Comparison of ENCODE assay signal across 19 cellular contexts in the genomic region with DNA sequence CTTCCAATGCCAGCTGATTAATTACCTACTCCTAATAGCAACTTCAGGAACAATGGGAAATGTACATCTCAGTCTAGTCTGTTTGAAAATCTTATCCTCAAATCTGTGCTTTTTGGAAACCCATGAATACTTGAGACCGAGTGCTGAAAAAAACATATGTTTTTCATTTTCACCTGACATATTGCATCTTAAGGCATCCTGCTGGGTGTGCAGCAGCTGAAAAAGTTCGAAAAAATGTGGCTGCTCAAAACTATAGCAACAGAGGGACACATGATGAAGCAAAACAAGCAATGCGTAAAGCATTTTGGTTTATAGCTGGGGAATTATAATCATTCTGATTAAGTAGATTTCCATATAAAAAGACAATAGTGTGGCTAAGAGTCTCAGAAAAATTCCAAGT.
"Had no signal": no experiment of that assay in that cellular context is flagged by ENCODE, and none has a peak within 500 bp of the region (broad histone marks: within the 10 kb centered on the region; RNA-seq: fewer than 3 reads in every experiment).

No MANE protein-coding gene starts in this region.

- H3K4me3 ChIP-seq: prostate gland, skin epidermis, transverse colon had no signal

- H3K9me3 ChIP-seq: prostate gland, transverse colon had no signal

- DNase-seq: activated CD4-positive, alpha-beta memory T cell treated with anti-CD3 and anti-CD28 coated beads, Interleukin-2, amount 10 ng/mL, durations not matched to agents 7 days and 5 days; activated CD4-positive, alpha-beta T cell treated with anti-CD3 and anti-CD28 coated beads for 4 hours; activated effector memory CD4-positive, alpha-beta T cell treated with Interleukin-2 at 50 U/mL for 16 hours; activated naive CD4-positive, alpha-beta T cell treated with anti-CD3 and anti-CD28 coated beads, Interleukin-2, amount 50 U/mL, for 16 hours; activated T-cell treated with anti-CD3 and anti-CD28 coated beads, Interleukin-2, amount 50 U/mL, for 24 hours; effector memory CD8-positive, alpha-beta T cell; hippocampal formation; kidney glomerular epithelial cell; nephron progenitor cell; occipital lobe; right cardiac atrium; stimulated activated CD4-positive, alpha-beta T cell treated with anti-CD3 and anti-CD28 coated beads, Interleukin-4, amount 100 ng/mL, for 4 hours; stimulated activated CD8-positive, alpha-beta memory T cell treated with anti-CD3 and anti-CD28 coated beads, Interleukin-4, amount 100 ng/mL, for 48 hours; stimulated activated naive CD8-positive, alpha-beta T cell treated with anti-CD3 and anti-CD28 coated beads, Interleukin-15, Interleukin-2, amounts not matched to agents 100 U/mL and 50 U/mL, for 24 hours; T-helper 17 cell; transverse colon had no signal

- H3K36me3 ChIP-seq: prostate gland, transverse colon had no signal

- ATAC-seq: effector memory CD8-positive, alpha-beta T cell; right cardiac atrium; stimulated activated naive CD8-positive, alpha-beta T cell treated with anti-CD3 and anti-CD28 coated beads, Interleukin-15, Interleukin-2, amounts not matched to agents 100 U/mL and 50 U/mL, for 24 hours; T-helper 17 cell; WTC11 had no signal

- H3K4me1 ChIP-seq: prostate gland had no signal

- H3K27ac ChIP-seq: prostate gland had no signal
